In the genomic region with DNA sequence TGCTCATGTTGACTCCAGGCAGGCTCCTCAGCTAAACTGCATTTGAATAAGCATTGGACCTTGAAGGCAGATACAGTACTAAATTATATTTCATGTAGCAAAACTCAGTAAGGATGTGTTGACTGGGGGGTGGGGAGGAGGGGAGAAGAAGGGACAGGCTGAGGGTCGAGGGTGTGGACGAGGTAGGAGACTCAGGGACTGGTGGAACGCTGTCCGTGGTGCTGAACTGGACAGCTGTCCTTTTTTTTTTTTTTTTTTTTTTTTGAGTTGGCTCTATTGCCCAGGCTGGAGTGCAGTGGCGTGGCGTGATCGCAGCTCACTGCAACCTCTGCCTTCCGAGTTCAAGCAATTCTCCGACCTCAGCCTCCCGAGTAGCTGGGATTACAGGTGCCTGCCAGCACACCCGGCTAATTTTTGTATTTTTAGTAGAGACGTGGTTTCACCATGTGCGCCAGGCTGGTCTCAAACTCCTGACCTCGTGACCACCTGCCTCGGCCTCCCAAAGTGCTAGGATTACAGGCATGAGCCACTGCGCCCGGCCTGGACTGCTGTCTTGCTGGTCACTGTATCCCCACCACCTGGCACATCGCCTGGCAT, we compare ENCODE assay signal across 13 cellular contexts. TPM values are rescaled to one million over a fixed set of nuclear protein-coding genes. Genes with fewer than 3 reads are reported as not detected.
DNase-seq lines count a peak whose midpoint lies in the region; ATAC-seq and TF ChIP-seq lines count a peak whose summit lies in the region.
"Had no signal": no experiment of that assay in that cellular context is flagged by ENCODE, and none has a peak within 500 bp of the region (broad histone marks: within the 10 kb centered on the region; RNA-seq: fewer than 3 reads in every experiment).

No MANE protein-coding gene starts in this region.

- CTCF ChIA-PET in activated CD8-positive, alpha-beta T cell treated with anti-CD3 and anti-CD28 coated beads for 36 hours (lab: Charles Lee) = no interaction called here

- no peak overlapping the region for H3K27ac Mint-ChIP-seq in activated CD8-positive, alpha-beta T cell treated with anti-CD3 and anti-CD28 coated beads for 36 hours
- H3K27ac Mint-ChIP-seq in naive thymus-derived CD8-positive, alpha-beta T cell = no peak overlapping the region

- no peak for TF ChIP-seq CTCF in activated CD8-positive, alpha-beta T cell treated with anti-CD3 and anti-CD28 coated beads for 36 hours (IDR thresholded peaks at IDR 0.05)
- TF ChIP-seq CTCF in left lung (IDR thresholded peaks at IDR 0.05) (no peak), MM.1S (IDR thresholded peaks at IDR 0.05; ENCODE audit: low read length) (no peak), brain microvascular endothelial cell (IDR thresholded peaks at IDR 0.05; ENCODE audit: low read depth, low read length, missing control alignments) (no peak)

- in situ Hi-C loops in brain microvascular endothelial cell (cut with HindIII; ENCODE audit: low pct_ligation_motif_present, low sequenced_read_pairs) = no loop called here

- H3K36me3 ChIP-seq in left lung (no peaks in the 10 kb centered on the region), MM.1S (replicated peaks; ENCODE audit: insufficient read depth, low read length) (no peaks in the 10 kb centered on the region), brain microvascular endothelial cell (replicated peaks) (no peaks in the 10 kb centered on the region)
- H3K36me3 ChIP-seq: left ventricle myocardium inferior had no signal

- no peak overlapping the region for H3K27ac ChIP-seq in left lung
- H3K27ac ChIP-seq in MM.1S (ENCODE audit: low read length) = no peak overlapping the region
- no peak overlapping the region for H3K27ac ChIP-seq in brain microvascular endothelial cell
- H3K27ac ChIP-seq: left ventricle myocardium inferior had no signal

- POLR2A ChIA-PET in activated CD8-positive, alpha-beta T cell treated with anti-CD3 and anti-CD28 coated beads for 36 hours (lab: Charles Lee) = no interaction called here
- POLR2A ChIA-PET in naive thymus-derived CD8-positive, alpha-beta T cell (lab: Charles Lee) = no interaction called here

- H3K4me3 ChIP-seq in left lung (no peak overlapping the region), MM.1S (ENCODE audit: low read length) (no peak overlapping the region), brain microvascular endothelial cell (ENCODE audit: low read depth, low read length) (no peak overlapping the region)
- H3K4me3 ChIP-seq: left ventricle myocardium inferior had no signal

- H3F3A ChIP-seq in MM.1S (ENCODE audit: insufficient read depth, low read length) = no peaks in the 10 kb centered on the region

- no peak overlapping the region for H3K4me2 ChIP-seq in MM.1S (ENCODE audit: low read depth, low read length)

- no peaks in the 10 kb centered on the region for H4K20me1 ChIP-seq in MM.1S (ENCODE audit: insufficient read depth, low read length)

- DNase-seq in EL (peak; percentile 14), HuH-7 (ENCODE audit: low spot score) (peak; percentile 28), left lung (no peak), MM.1S (no peak), brain microvascular endothelial cell (no peak)
- DNase-seq in activated CD8-positive, alpha-beta T cell treated with anti-CD3 and anti-CD28 coated beads for 36 hours = peak; percentile 24
- no peak for DNase-seq in naive thymus-derived CD8-positive, alpha-beta T cell
- DNase-seq in effector CD8-positive, alpha-beta T cell (lab: John Stamatoyannopoulos, UW) = no peak
- DNase-seq: activated CD4-positive, alpha-beta T cell treated with anti-CD3 and anti-CD28 coated beads for 4 hours; amygdala; GF-D8; left ventricle myocardium inferior; NCI-H1694 had no signal

- no peaks in the 10 kb centered on the region for H3K9me3 Mint-ChIP-seq in activated CD8-positive, alpha-beta T cell treated with anti-CD3 and anti-CD28 coated beads for 36 hours
- peaks cover 0 to 7% (median 1%) of the 10 kb centered on the region in 9 donors for H3K9me3 Mint-ChIP-seq in naive thymus-derived CD8-positive, alpha-beta T cell

- H3K9me3 ChIP-seq in left lung (no peaks in the 10 kb centered on the region), MM.1S (replicated peaks; ENCODE audit: insufficient read depth, low read length) (no peaks in the 10 kb centered on the region)
- H3K9me3 ChIP-seq: left ventricle myocardium inferior had no signal

- no peaks in the 10 kb centered on the region for H3K79me2 ChIP-seq in MM.1S (ENCODE audit: low read length)

- intact Hi-C loops in activated CD8-positive, alpha-beta T cell treated with anti-CD3 and anti-CD28 coated beads for 36 hours (cut with micrococcal nuclease) = no loop called here
- intact Hi-C loops in left lung (cut with DNase I) = no loop called here

- peaks cover 33% of the 10 kb centered on the region for H3K27me3 Mint-ChIP-seq in activated CD8-positive, alpha-beta T cell treated with anti-CD3 and anti-CD28 coated beads for 36 hours
- peaks cover 29 to 66% (median 45%) of the 10 kb centered on the region in 5 donors for H3K27me3 Mint-ChIP-seq in naive thymus-derived CD8-positive, alpha-beta T cell

- ATAC-seq in activated CD8-positive, alpha-beta T cell treated with anti-CD3 and anti-CD28 coated beads for 36 hours = no peak
- peak; percentile 27 for ATAC-seq in left lung
- no peak for ATAC-seq in naive thymus-derived CD8-positive, alpha-beta T cell

- no peak overlapping the region for H2AFZ ChIP-seq in MM.1S (ENCODE audit: low read length)

- H3K4me1 Mint-ChIP-seq in activated CD8-positive, alpha-beta T cell treated with anti-CD3 and anti-CD28 coated beads for 36 hours (ENCODE audit: low read depth) = no peaks in the 10 kb centered on the region
- H3K4me1 Mint-ChIP-seq in naive thymus-derived CD8-positive, alpha-beta T cell = peaks cover 0 to 4% (median 0%) of the 10 kb centered on the region in 4 donors

- H3K4me3 Mint-ChIP-seq in activated CD8-positive, alpha-beta T cell treated with anti-CD3 and anti-CD28 coated beads for 36 hours = no peak overlapping the region
- no peak overlapping the region for H3K4me3 Mint-ChIP-seq in naive thymus-derived CD8-positive, alpha-beta T cell

- H3K4me1 ChIP-seq in left lung (no peaks in the 10 kb centered on the region), MM.1S (ENCODE audit: low read length) (no peaks in the 10 kb centered on the region)
- H3K4me1 ChIP-seq: left ventricle myocardium inferior had no signal

- H3K36me3 Mint-ChIP-seq in activated CD8-positive, alpha-beta T cell treated with anti-CD3 and anti-CD28 coated beads for 36 hours (ENCODE audit: low read depth) = no peaks in the 10 kb centered on the region
- peaks cover 0 to 12% (median 0%) of the 10 kb centered on the region in 3 donors for H3K36me3 Mint-ChIP-seq in naive thymus-derived CD8-positive, alpha-beta T cell

- no peak overlapping the region for H3K9ac ChIP-seq in MM.1S (ENCODE audit: low read length)

- H3K27me3 ChIP-seq in left lung (peaks cover 3 to 90% of the 10 kb centered on the region in 2 donors), MM.1S (replicated peaks; ENCODE audit: insufficient read depth, low read length) (peaks cover 17% of the 10 kb centered on the region), brain microvascular endothelial cell (replicated peaks) (peaks cover 3% of the 10 kb centered on the region)

- H3K9me2 ChIP-seq in MM.1S (replicated peaks; ENCODE audit: insufficient read depth, low read length) = no peaks in the 10 kb centered on the region

RNA-seq across cellular contexts. Expression of a gene that starts 33.2 kb away (rescaled TPM):
- not detected for total RNA-seq in activated CD8-positive, alpha-beta T cell treated with anti-CD3 and anti-CD28 coated beads for 36 hours
- total RNA-seq in left lung = not detected
- total RNA-seq in naive thymus-derived CD8-positive, alpha-beta T cell = not detected
- not detected for polyA plus RNA-seq in naive thymus-derived CD8-positive, alpha-beta T cell
- total RNA-seq: left ventricle myocardium inferior had no signal

RNA-seq across cellular contexts. Expression of a gene that starts 36.4 kb away (rescaled TPM):
- total RNA-seq in activated CD8-positive, alpha-beta T cell treated with anti-CD3 and anti-CD28 coated beads for 36 hours = not detected
- total RNA-seq in left lung = not detected
- not detected for total RNA-seq in naive thymus-derived CD8-positive, alpha-beta T cell
- polyA plus RNA-seq in naive thymus-derived CD8-positive, alpha-beta T cell = not detected
- total RNA-seq: left ventricle myocardium inferior had no signal

Comparison
In these comparisons a context has a peak if more than half of its experiments do, and no peak if none do; other contexts are left out.
1. DNase-seq: peak in EL (single experiment), HuH-7 (single experiment) and activated CD8-positive, alpha-beta T cell treated with anti-CD3 and anti-CD28 coated beads for 36 hours (single experiment); none in left lung (0 of 2), MM.1S (single experiment), naive thymus-derived CD8-positive, alpha-beta T cell (0 of 10), effector CD8-positive, alpha-beta T cell (single experiment) and brain microvascular endothelial cell (single experiment).